Comparison of ENCODE assay signal across 1 cellular context in the genomic region with DNA sequence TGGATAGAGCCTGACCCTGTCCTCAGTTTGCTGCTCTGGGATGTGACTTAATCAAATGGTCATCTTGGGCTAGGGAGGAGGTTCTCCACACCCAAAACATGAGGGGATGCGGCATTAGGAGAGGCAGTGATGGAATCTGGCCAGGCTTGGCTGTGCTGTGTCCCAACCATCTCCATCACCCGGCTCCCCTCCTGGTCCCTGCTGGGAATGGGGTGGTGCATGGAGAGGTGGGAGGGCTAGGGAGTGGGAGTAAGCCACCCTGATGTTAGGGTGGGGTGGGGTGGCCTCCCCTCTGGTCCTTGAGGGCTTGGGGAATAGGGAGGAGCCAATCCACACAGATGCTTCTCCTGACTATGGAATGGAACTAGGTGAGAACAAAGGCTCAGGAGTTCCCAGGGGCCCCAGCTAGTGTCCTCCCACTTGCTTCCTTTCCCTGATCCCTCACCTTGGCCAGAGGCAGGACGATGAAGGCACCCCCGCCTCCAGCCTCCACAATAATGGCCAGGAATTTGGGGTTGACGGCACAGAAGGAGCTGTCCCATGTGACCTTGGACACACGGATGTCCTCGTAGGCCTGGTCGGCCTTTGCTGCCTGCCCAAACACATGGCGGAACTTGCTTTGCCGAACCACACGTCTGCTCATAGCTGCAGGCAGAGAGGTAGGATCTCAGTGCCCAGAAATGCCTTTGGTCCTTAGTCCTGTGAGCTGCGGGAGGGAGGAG.
TF ChIP-seq lines count a peak whose summit lies in the region.

No MANE protein-coding gene starts in this region.

TF ChIP-seq in WTC11, 78 proteins besides CTCF, POLR2A, EP300 and RAD21 (continued from another document):
- TF ChIP-seq, protein P1, sequence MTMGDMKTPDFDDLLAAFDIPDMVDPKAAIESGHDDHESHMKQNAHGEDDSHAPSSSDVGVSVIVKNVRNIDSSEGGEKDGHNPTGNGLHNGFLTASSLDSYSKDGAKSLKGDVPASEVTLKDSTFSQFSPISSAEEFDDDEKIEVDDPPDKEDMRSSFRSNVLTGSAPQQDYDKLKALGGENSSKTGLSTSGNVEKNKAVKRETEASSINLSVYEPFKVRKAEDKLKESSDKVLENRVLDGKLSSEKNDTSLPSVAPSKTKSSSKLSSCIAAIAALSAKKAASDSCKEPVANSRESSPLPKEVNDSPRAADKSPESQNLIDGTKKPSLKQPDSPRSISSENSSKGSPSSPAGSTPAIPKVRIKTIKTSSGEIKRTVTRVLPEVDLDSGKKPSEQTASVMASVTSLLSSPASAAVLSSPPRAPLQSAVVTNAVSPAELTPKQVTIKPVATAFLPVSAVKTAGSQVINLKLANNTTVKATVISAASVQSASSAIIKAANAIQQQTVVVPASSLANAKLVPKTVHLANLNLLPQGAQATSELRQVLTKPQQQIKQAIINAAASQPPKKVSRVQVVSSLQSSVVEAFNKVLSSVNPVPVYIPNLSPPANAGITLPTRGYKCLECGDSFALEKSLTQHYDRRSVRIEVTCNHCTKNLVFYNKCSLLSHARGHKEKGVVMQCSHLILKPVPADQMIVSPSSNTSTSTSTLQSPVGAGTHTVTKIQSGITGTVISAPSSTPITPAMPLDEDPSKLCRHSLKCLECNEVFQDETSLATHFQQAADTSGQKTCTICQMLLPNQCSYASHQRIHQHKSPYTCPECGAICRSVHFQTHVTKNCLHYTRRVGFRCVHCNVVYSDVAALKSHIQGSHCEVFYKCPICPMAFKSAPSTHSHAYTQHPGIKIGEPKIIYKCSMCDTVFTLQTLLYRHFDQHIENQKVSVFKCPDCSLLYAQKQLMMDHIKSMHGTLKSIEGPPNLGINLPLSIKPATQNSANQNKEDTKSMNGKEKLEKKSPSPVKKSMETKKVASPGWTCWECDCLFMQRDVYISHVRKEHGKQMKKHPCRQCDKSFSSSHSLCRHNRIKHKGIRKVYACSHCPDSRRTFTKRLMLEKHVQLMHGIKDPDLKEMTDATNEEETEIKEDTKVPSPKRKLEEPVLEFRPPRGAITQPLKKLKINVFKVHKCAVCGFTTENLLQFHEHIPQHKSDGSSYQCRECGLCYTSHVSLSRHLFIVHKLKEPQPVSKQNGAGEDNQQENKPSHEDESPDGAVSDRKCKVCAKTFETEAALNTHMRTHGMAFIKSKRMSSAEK (CRISPR knock-in tag; IDR thresholded peaks at IDR 0.05; ENCODE audit: borderline replicate concordance), result no peak
- TF ChIP-seq, protein P2, sequence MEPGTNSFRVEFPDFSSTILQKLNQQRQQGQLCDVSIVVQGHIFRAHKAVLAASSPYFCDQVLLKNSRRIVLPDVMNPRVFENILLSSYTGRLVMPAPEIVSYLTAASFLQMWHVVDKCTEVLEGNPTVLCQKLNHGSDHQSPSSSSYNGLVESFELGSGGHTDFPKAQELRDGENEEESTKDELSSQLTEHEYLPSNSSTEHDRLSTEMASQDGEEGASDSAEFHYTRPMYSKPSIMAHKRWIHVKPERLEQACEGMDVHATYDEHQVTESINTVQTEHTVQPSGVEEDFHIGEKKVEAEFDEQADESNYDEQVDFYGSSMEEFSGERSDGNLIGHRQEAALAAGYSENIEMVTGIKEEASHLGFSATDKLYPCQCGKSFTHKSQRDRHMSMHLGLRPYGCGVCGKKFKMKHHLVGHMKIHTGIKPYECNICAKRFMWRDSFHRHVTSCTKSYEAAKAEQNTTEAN (CRISPR knock-in tag; IDR thresholded peaks at IDR 0.05), result no peak
